Comparison of ENCODE assay signal across 11 cellular contexts in genomic region chr2:219309278-219309677, GRCh38. TPM values are rescaled to one million over a fixed set of nuclear protein-coding genes. Genes with fewer than 3 reads are reported as not detected.
A peak's percentile ranks its signal among the peaks of the same experiment; 100 is the strongest.
DNase-seq lines count a peak whose midpoint lies in the region; FAIRE-seq and TF ChIP-seq lines count a peak whose summit lies in the region.
"Had no signal": no experiment of that assay in that cellular context is flagged by ENCODE, and none has a peak within 500 bp of the region (broad histone marks: within the 10 kb centered on the region; RNA-seq: fewer than 3 reads in every experiment).

TSS of gene PTPRN (minus strand) at chr2:219309401. CDS start at chr2:219309332, 69 bp downstream.

- H3K36me3 ChIP-seq in astrocyte (ENCODE audit: insufficient read depth, low read length) = no peaks in the 10 kb centered on the region
- H3K36me3 ChIP-seq in mesendoderm (ENCODE audit: control insufficient read depth, insufficient read depth, low read length) = no peaks in the 10 kb centered on the region
- H3K36me3 ChIP-seq in left ventricle myocardium inferior = no peaks in the 10 kb centered on the region

- H3K18ac ChIP-seq in mesendoderm (ENCODE audit: low read length) = no peak within 1 kb of the TSS

- no peaks in the 10 kb centered on the region for H3K9me3 Mint-ChIP-seq in astrocyte (ENCODE audit: unreplicated experiment)

- H3K4me1 ChIP-seq in astrocyte (ENCODE audit: insufficient read depth, low read length) (peaks cover 4% of the 10 kb centered on the region), mesendoderm (ENCODE audit: control insufficient read depth, low read depth, low read length) (no peaks in the 10 kb centered on the region), left ventricle myocardium inferior (no peaks in the 10 kb centered on the region)

- peak within 1 kb of the TSS; percentile 97 for H3K4me3 Mint-ChIP-seq in astrocyte (ENCODE audit: unreplicated experiment)

- FAIRE-seq in astrocyte (lab: Jason Lieb, UNC) = no peak

- H3K79me2 ChIP-seq in astrocyte (ENCODE audit: insufficient read depth, low read length) = no peaks in the 10 kb centered on the region
- no peaks in the 10 kb centered on the region for H3K79me2 ChIP-seq in mesendoderm (ENCODE audit: control insufficient read depth, insufficient read depth, low read length)

- H3K4me1 Mint-ChIP-seq in astrocyte (ENCODE audit: low read depth, unreplicated experiment) = no peaks in the 10 kb centered on the region

- intact Hi-C loops in left ventricle myocardium inferior (cut with micrococcal nuclease) = no loop called here

- WGBS in mesendoderm (ENCODE audit: extremely low coverage, insufficient coverage, low lambda C conversion rate) = no CpG with 5 or more reads among the region's 37 CpGs

- peaks cover 6% of the 10 kb centered on the region for H4K20me1 ChIP-seq in astrocyte (ENCODE audit: insufficient read depth, low read length)

- no peak within 1 kb of the TSS for H3K4ac ChIP-seq in mesendoderm (ENCODE audit: low read depth, low read length)

- H3K9ac ChIP-seq in astrocyte (ENCODE audit: low read length) (peak within 1 kb of the TSS; percentile 74), mesendoderm (ENCODE audit: low read length) (no peak within 1 kb of the TSS)

- no peaks in the 10 kb centered on the region for H3K9me3 ChIP-seq in astrocyte (ENCODE audit: insufficient read depth, low read depth, low read length)
- H3K9me3 ChIP-seq in left ventricle myocardium inferior (replicated peaks) = no peaks in the 10 kb centered on the region

- H3K4me3 ChIP-seq in astrocyte (ENCODE audit: insufficient read depth, low read depth, low read length) = peak within 1 kb of the TSS; percentile 57
- no peak within 1 kb of the TSS for H3K4me3 ChIP-seq in mesendoderm (ENCODE audit: low read length)
- H3K4me3 ChIP-seq in left ventricle myocardium inferior = no peak within 1 kb of the TSS

- no peak within 1 kb of the TSS for H4K8ac ChIP-seq in mesendoderm (ENCODE audit: low read depth, low read length)

- H2BK15ac ChIP-seq in mesendoderm (replicated peaks; ENCODE audit: low read depth) = no peak within 1 kb of the TSS

- H3K23ac ChIP-seq in mesendoderm (ENCODE audit: low read length) = no peak within 1 kb of the TSS

- H3K36me3 Mint-ChIP-seq in astrocyte (ENCODE audit: low read depth, unreplicated experiment) = peaks cover 7% of the 10 kb centered on the region

- no peak within 1 kb of the TSS for H4K5ac ChIP-seq in mesendoderm (ENCODE audit: low read length)

- H3K4me2 ChIP-seq in astrocyte (ENCODE audit: low read length) (peak within 1 kb of the TSS; percentile 98), mesendoderm (ENCODE audit: low read length) (peak within 1 kb of the TSS; percentile 75)

- peaks cover 6% of the 10 kb centered on the region for H3K27me3 Mint-ChIP-seq in astrocyte (ENCODE audit: low read depth, unreplicated experiment)

- peak within 1 kb of the TSS; percentile 74 for H2AFZ ChIP-seq in astrocyte (ENCODE audit: low read depth, low read length)

- no peak within 1 kb of the TSS for H2BK120ac ChIP-seq in mesendoderm (ENCODE audit: low read depth, low read length)

- H3K79me1 ChIP-seq in mesendoderm (ENCODE audit: low read length) = no peaks in the 10 kb centered on the region

- peak; percentile 37 for DNase-seq in DMS114 treated with DMSO at 0.1 percent for 48 hours (lab: John Stamatoyannopoulos, UW; ENCODE audit: unreplicated experiment)
- DNase-seq in NCI-H1694 (lab: John Stamatoyannopoulos, UW) = peak; percentile 64
- DNase-seq in astrocyte (ENCODE audit: low read depth) = peak; percentile 79
- peak; percentile 87 for DNase-seq in mesendoderm
- DNase-seq in T1000 (lab: John Stamatoyannopoulos, UW) = no peak
- no peak for DNase-seq in pons (ENCODE audit: low spot score)
- DNase-seq in left ventricle myocardium inferior = no peak
- no peak for DNase-seq in NCI-H1048 (lab: John Stamatoyannopoulos, UW)
- DNase-seq: amniotic stem cell; stimulated activated naive CD8-positive, alpha-beta T cell treated with anti-CD3 and anti-CD28 coated beads, Interleukin-15, Interleukin-2, amounts not matched to agents 100 U/mL and 50 U/mL, for 24 hours; SW 1271 had no signal

- H2BK5ac ChIP-seq in mesendoderm (ENCODE audit: low read length) = no peak within 1 kb of the TSS

- TF ChIP-seq CTCF in astrocyte (IDR thresholded peaks at IDR 0.05; ENCODE audit: insufficient read depth, low read depth, low read length) (no peak), left ventricle myocardium inferior (IDR thresholded peaks at IDR 0.05; ENCODE audit: borderline replicate concordance) (no peak)

- H3K27me3 ChIP-seq in astrocyte (ENCODE audit: insufficient read depth, low read length) (peaks cover 12% of the 10 kb centered on the region), mesendoderm (ENCODE audit: insufficient read depth, low read length, poor library complexity) (no peaks in the 10 kb centered on the region), left ventricle myocardium inferior (ENCODE audit: low read depth) (peaks cover 93% of the 10 kb centered on the region)

- H3K27ac ChIP-seq in astrocyte (ENCODE audit: low read depth, low read length) (peak within 1 kb of the TSS; percentile 64), mesendoderm (ENCODE audit: low read depth, low read length) (no peak within 1 kb of the TSS), left ventricle myocardium inferior (replicated peaks) (no peak within 1 kb of the TSS)

- peak within 1 kb of the TSS; percentile 15 for H3K56ac ChIP-seq in mesendoderm (ENCODE audit: low read length)

- no peak within 1 kb of the TSS for H2AK5ac ChIP-seq in mesendoderm (ENCODE audit: low read length)

- peak within 1 kb of the TSS; percentile 96 for H3K27ac Mint-ChIP-seq in astrocyte (ENCODE audit: unreplicated experiment)

RNA-seq across cellular contexts. Expression of gene PTPRN, which starts in this region (rescaled TPM):
- 76.6 and 88.2 TPM in 2 replicates for total RNA-seq in astrocyte
- polyA plus RNA-seq in mesendoderm (2013, experiment 1 of 2) = 1.7 TPM
- 1.9 TPM for polyA plus RNA-seq in mesendoderm (2013, experiment 2 of 2)
- 0.11 TPM for total RNA-seq in left ventricle myocardium inferior

Comparison
In these comparisons a context has a peak if more than half of its experiments do, and no peak if none do; other contexts are left out.
1. RNA of gene PTPRN (total RNA-seq): 76.6 to 88.2 TPM in astrocyte; 0.11 TPM in left ventricle myocardium inferior (single experiment); every median in the first group is over 10 times any median in the second.
2. DNase-seq: peak in DMS114 treated with DMSO at 0.1 percent for 48 hours (single experiment), NCI-H1694 (single experiment), astrocyte (single experiment) and mesendoderm (single experiment); none in T1000 (single experiment), pons (single experiment), left ventricle myocardium inferior (single experiment) and NCI-H1048 (single experiment).